ENCODE assay signal across 8 cellular contexts in the genomic region with DNA sequence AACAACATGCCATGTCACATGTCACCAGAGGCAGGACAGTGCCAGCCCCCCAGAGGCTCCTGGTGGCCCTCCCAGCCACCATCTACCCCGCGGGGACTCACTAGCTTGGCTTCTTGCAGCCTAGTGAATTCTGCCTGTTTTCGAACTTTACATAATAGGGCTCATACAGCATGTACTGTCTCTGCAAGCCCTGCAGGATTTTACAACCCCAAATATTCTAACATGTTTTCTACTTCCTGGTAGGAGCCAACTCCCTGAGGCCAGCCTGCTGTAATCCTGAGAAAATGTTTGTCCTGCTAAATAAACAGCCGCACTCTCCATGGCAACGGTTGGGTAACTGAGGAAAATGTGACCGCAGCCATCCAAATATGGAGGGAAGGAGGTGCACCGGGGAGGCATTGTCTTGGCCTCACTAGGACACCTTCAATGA.
DNase-seq lines count a peak whose midpoint lies in the region; ATAC-seq and TF ChIP-seq lines count a peak whose summit lies in the region.

No MANE protein-coding gene starts in this region.

- no peaks in the 10 kb centered on the region for H3K9me3 Mint-ChIP-seq in activated T-cell treated with anti-CD3 and anti-CD28 coated beads, Interleukin-2, amount 50 U/mL, for 24 hours

- no peak overlapping the region for H3K27ac Mint-ChIP-seq in activated T-cell treated with anti-CD3 and anti-CD28 coated beads, Interleukin-2, amount 50 U/mL, for 24 hours

- H3K4me1 Mint-ChIP-seq in activated T-cell treated with anti-CD3 and anti-CD28 coated beads, Interleukin-2, amount 50 U/mL, for 24 hours (ENCODE audit: low read depth): peaks cover 67% of the 10 kb centered on the region

- peak overlapping the region; percentile 6 to 41 for H3K4me3 ChIP-seq in foreskin fibroblast (ENCODE audit: low read depth in 1 of 2, low read length in 2 of 2)

- H3K27me3 Mint-ChIP-seq in activated T-cell treated with anti-CD3 and anti-CD28 coated beads, Interleukin-2, amount 50 U/mL, for 24 hours: no peaks in the 10 kb centered on the region

- ATAC-seq in GM18870 (IDR thresholded peaks at IDR 0.05; ENCODE audit: unreplicated experiment) (no peak), GM21619 (IDR thresholded peaks at IDR 0.05; ENCODE audit: unreplicated experiment) (no peak), HG03571 (IDR thresholded peaks at IDR 0.05; ENCODE audit: unreplicated experiment) (no peak)

- TF ChIP-seq CTCF in foreskin fibroblast (IDR thresholded peaks at IDR 0.05; ENCODE audit: low read depth, low read length): no peak

- H3K36me3 Mint-ChIP-seq in activated T-cell treated with anti-CD3 and anti-CD28 coated beads, Interleukin-2, amount 50 U/mL, for 24 hours (ENCODE audit: low read depth): peaks cover 10% of the 10 kb centered on the region

- DNase-seq in GF-D8 (lab: John Stamatoyannopoulos, UW): peak; percentile 48
- DNase-seq in SHP77 treated with DMSO at 0.1 percent for 48 hours (lab: John Stamatoyannopoulos, UW): peak; percentile 53
- DNase-seq in foreskin fibroblast: peak; percentile 86 to 95
- peak; percentile 39 for DNase-seq in pons (ENCODE audit: low spot score)
- DNase-seq in activated T-cell treated with anti-CD3 and anti-CD28 coated beads, Interleukin-2, amount 50 U/mL, for 24 hours: no peak

- H3K4me3 Mint-ChIP-seq in activated T-cell treated with anti-CD3 and anti-CD28 coated beads, Interleukin-2, amount 50 U/mL, for 24 hours: no peak overlapping the region
